In genomic region chr1:174626031-174627020, GRCh38 we compare ENCODE assay signal across 13 cellular contexts.
A peak's percentile ranks its signal among the peaks of the same experiment; 100 is the strongest.
DNase-seq lines count a peak whose midpoint lies in the region; ATAC-seq, FAIRE-seq and TF ChIP-seq lines count a peak whose summit lies in the region.
"Had no signal": no experiment of that assay in that cellular context is flagged by ENCODE, and none has a peak within 500 bp of the region (broad histone marks: within the 10 kb centered on the region; RNA-seq: fewer than 3 reads in every experiment).

No MANE protein-coding gene starts in this region.

- no peak for ATAC-seq in HG02610 (IDR thresholded peaks at IDR 0.05; ENCODE audit: unreplicated experiment)
- ATAC-seq: activated T-helper 17 cell treated with anti-CD3 and anti-CD28 coated beads, Interleukin-2, amount 50 U/mL, for 72 hours; esophagus mucosa; right lobe of liver had no signal

- H2AFZ ChIP-seq in fibroblast of lung (ENCODE audit: low read length) (no peak overlapping the region), smooth muscle cell (ENCODE audit: low read depth) (no peak overlapping the region)

- TF ChIP-seq CTCF in fibroblast of lung (conservative IDR thresholded peaks at IDR 0.05 in 1 of 2, IDR thresholded peaks at IDR 0.05 in 1 of 2; ENCODE audit: low read depth in 1 of 2, low read length in 2 of 2) (no peak), smooth muscle cell (IDR thresholded peaks at IDR 0.05; ENCODE audit: borderline replicate concordance, insufficient read depth, poor library complexity, severe bottlenecking) (no peak)

- H3K9ac ChIP-seq in fibroblast of lung (ENCODE audit: insufficient read depth, low read length): no peak overlapping the region
- no peak overlapping the region for H3K9ac ChIP-seq in smooth muscle cell (ENCODE audit: low read depth)

- WGBS in smooth muscle cell (ENCODE audit: low lambda C conversion rate): 66% methylated on average over 6 of the region's 6 CpGs

- DNase-seq in H54 (ENCODE audit: insufficient read length, low spot score) (peak; percentile 15), NCI-H748 treated with DMSO at 0.1 percent for 48 hours (lab: John Stamatoyannopoulos, UW) (peak; percentile 82), fibroblast of lung (ENCODE audit: low read depth in 2 of 2) (peak; percentile 14 to 89), smooth muscle cell (lab: John Stamatoyannopoulos, UW; ENCODE audit: unreplicated experiment) (no peak), NK-92 (lab: John Stamatoyannopoulos, UW; ENCODE audit: unreplicated experiment) (no peak), OCI-M1 (lab: John Stamatoyannopoulos, UW) (no peak)
- DNase-seq: activated CD4-positive, alpha-beta T cell treated with anti-CD3 and anti-CD28 coated beads for 1 hour; MM.1S; NCI-H526; right lobe of liver had no signal

- H3K4me2 ChIP-seq in fibroblast of lung (ENCODE audit: extremely low read depth, insufficient read depth, low read length) (no peak overlapping the region), smooth muscle cell (peak overlapping the region; percentile 37)

- H3K79me2 ChIP-seq in fibroblast of lung (ENCODE audit: control insufficient read depth, insufficient read depth, low read length) (no peaks in the 10 kb centered on the region), smooth muscle cell (ENCODE audit: low read depth) (no peaks in the 10 kb centered on the region)

- H3K27me3 ChIP-seq in fibroblast of lung (ENCODE audit: control insufficient read depth, insufficient read depth, low read length): no peaks in the 10 kb centered on the region
- no peaks in the 10 kb centered on the region for H3K27me3 ChIP-seq in smooth muscle cell (ENCODE audit: low read depth)
- H3K27me3 ChIP-seq: right lobe of liver had no signal

- FAIRE-seq in H54 (lab: Jason Lieb, UNC): peak; percentile 84

- H3K36me3 ChIP-seq in fibroblast of lung (ENCODE audit: control insufficient read depth, insufficient read depth, low read length): no peaks in the 10 kb centered on the region
- no peaks in the 10 kb centered on the region for H3K36me3 ChIP-seq in smooth muscle cell (ENCODE audit: low read depth)
- H3K36me3 ChIP-seq: right lobe of liver had no signal

- TF ChIP-seq POLR2A in H54 (IDR thresholded peaks at IDR 0.05; ENCODE audit: low read depth, low read length): no peak

- no peaks in the 10 kb centered on the region for H3K9me3 ChIP-seq in fibroblast of lung (ENCODE audit: control insufficient read depth, insufficient read depth, low read depth, low read length)
- H3K9me3 ChIP-seq in smooth muscle cell (replicated peaks; ENCODE audit: low read depth): no peaks in the 10 kb centered on the region
- H3K9me3 ChIP-seq: right lobe of liver had no signal

- H4K20me1 ChIP-seq in fibroblast of lung (ENCODE audit: control insufficient read depth, extremely low read depth, insufficient read depth, low read length) (no peaks in the 10 kb centered on the region), smooth muscle cell (ENCODE audit: low read depth) (no peaks in the 10 kb centered on the region)

- H3K27ac ChIP-seq in fibroblast of lung (ENCODE audit: insufficient read depth, low read length) (no peak overlapping the region), smooth muscle cell (ENCODE audit: low read depth) (peak overlapping the region; percentile 67)
- H3K27ac ChIP-seq: right lobe of liver had no signal

- H3K4me3 ChIP-seq in fibroblast of lung (replicated peaks in 1 of 4; ENCODE audit: control extremely low read depth in 1 of 4, insufficient read depth in 1 of 4, low read depth in 3 of 4, low read length in 4 of 4) (no peak overlapping the region), smooth muscle cell (no peak overlapping the region)
- H3K4me3 ChIP-seq: right lobe of liver had no signal

- H3K4me1 ChIP-seq in fibroblast of lung (ENCODE audit: control insufficient read depth, extremely low read depth, insufficient read depth, low read length) (no peaks in the 10 kb centered on the region), smooth muscle cell (ENCODE audit: low read depth) (peaks cover 4% of the 10 kb centered on the region)

- H3F3A ChIP-seq in smooth muscle cell (ENCODE audit: low read depth): no peaks in the 10 kb centered on the region

Comparison
In these comparisons a context has a peak if more than half of its experiments do, and no peak if none do; other contexts are left out.
1. DNase-seq: peak in H54 (single experiment), NCI-H748 treated with DMSO at 0.1 percent for 48 hours (single experiment) and fibroblast of lung (2 of 2); none in smooth muscle cell (single experiment), NK-92 (single experiment) and OCI-M1 (single experiment).